In genomic region chr14:32697704-32698103, GRCh38 we compare ENCODE assay signal across 16 cellular contexts.
DNase-seq lines count a peak whose midpoint lies in the region; ATAC-seq, FAIRE-seq and TF ChIP-seq lines count a peak whose summit lies in the region.
"Had no signal": no experiment of that assay in that cellular context is flagged by ENCODE, and none has a peak within 500 bp of the region (broad histone marks: within the 10 kb centered on the region; RNA-seq: fewer than 3 reads in every experiment).

No MANE protein-coding gene starts in this region.

- no peaks in the 10 kb centered on the region for H3K36me3 Mint-ChIP-seq in mesothelial cell of epicardium

- no peaks in the 10 kb centered on the region for H3K79me2 ChIP-seq in HepG2 (ENCODE audit: insufficient read depth, low read length)

- no peak for DNase-seq in HepG2 (ENCODE audit: low spot score)
- DNase-seq in right lobe of liver = no peak
- DNase-seq in astrocyte of the cerebellum (ENCODE audit: low read depth) = peak; percentile 63
- peak; percentile 64 to 81 for DNase-seq in foreskin fibroblast
- DNase-seq in mesothelial cell of epicardium (ENCODE audit: low spot score in 2 of 2, unreplicated experiment in 2 of 2) = no peak
- DNase-seq in activated T-cell treated with anti-CD3 and anti-CD28 coated beads, Interleukin-2, amount 50 U/mL, for 1 hour = no peak
- no peak for DNase-seq in NCI-H2081 treated with DMSO at 0.1 percent for 48 hours (lab: John Stamatoyannopoulos, UW)
- DNase-seq: activated effector memory CD4-positive, alpha-beta T cell treated with anti-CD3 and anti-CD28 coated beads, Interleukin-2, amount 50 U/mL, for 16 hours; body of pancreas; Calu3; effector memory CD8-positive, alpha-beta T cell; kidney; NCI-H446 treated with DMSO at 0.1 percent for 48 hours; stimulated activated CD4-positive, alpha-beta T cell treated with anti-CD3 and anti-CD28 coated beads, Interleukin-4, amount 100 ng/mL, for 1 hour; upper lobe of right lung had no signal

- no peaks in the 10 kb centered on the region for H3K36me3 ChIP-seq in HepG2 (replicated peaks in 1 of 2; ENCODE audit: control insufficient read depth in 1 of 2, insufficient read depth in 2 of 2, low read length in 2 of 2)
- no peaks in the 10 kb centered on the region for H3K36me3 ChIP-seq in right lobe of liver
- H3K36me3 ChIP-seq: upper lobe of right lung had no signal

- H3K9me3 Mint-ChIP-seq in mesothelial cell of epicardium = no peaks in the 10 kb centered on the region
- H3K9me3 Mint-ChIP-seq: effector memory CD8-positive, alpha-beta T cell had no signal

- BruUV-seq in HepG2 (replicated peaks; lab: Mats Ljungman, UMichigan) = no TSS peak

- H4K20me1 ChIP-seq in HepG2 (ENCODE audit: insufficient read depth, low read length) = no peaks in the 10 kb centered on the region

- H3K27ac ChIP-seq in HepG2 (ENCODE audit: extremely low read length, insufficient read depth, low read length) = no peak overlapping the region
- no peak overlapping the region for H3K27ac ChIP-seq in right lobe of liver
- H3K27ac ChIP-seq: body of pancreas, upper lobe of right lung had no signal

- H3K27me3 ChIP-seq in HepG2 (ENCODE audit: control insufficient read depth in 1 of 2, insufficient read depth in 2 of 2, low read length in 2 of 2) (no peaks in the 10 kb centered on the region), right lobe of liver (no peaks in the 10 kb centered on the region)
- H3K27me3 ChIP-seq: body of pancreas, upper lobe of right lung had no signal

- H3K27ac Mint-ChIP-seq in mesothelial cell of epicardium = no peak overlapping the region
- H3K27ac Mint-ChIP-seq: effector memory CD8-positive, alpha-beta T cell had no signal

- TF ChIP-seq POLR2A in HepG2 (IDR thresholded peaks at IDR 0.05; ENCODE audit: insufficient read depth in 1 of 2, low read depth in 2 of 2, low read length in 2 of 2) (no peak), right lobe of liver (IDR thresholded peaks at IDR 0.05) (no peak)

- no peak for TF ChIP-seq RAD21 in HepG2 (CRISPR knock-in tag; IDR thresholded peaks at IDR 0.05)

- CTCF ChIA-PET in HepG2 (lab: Yijun Ruan, JAX; ENCODE audit: low intra/inter-chr PET ratio, low total read pairs) = no interaction called here

- WGBS in HepG2 (ENCODE audit: low lambda C conversion rate) = 2% methylated on average over 1 of the region's 1 CpG
- WGBS in right lobe of liver (ENCODE audit: insufficient coverage, low coverage, low lambda C conversion rate, missing lambda C conversion rate) = 64% methylated on average over 1 of the region's 1 CpG

- peaks cover 2% of the 10 kb centered on the region for H3K4me1 Mint-ChIP-seq in mesothelial cell of epicardium

- ATAC-seq in HepG2 = no peak
- no peak for ATAC-seq in right lobe of liver
- ATAC-seq in HG03342 (IDR thresholded peaks at IDR 0.05; ENCODE audit: unreplicated experiment) = no peak
- ATAC-seq: body of pancreas; effector memory CD8-positive, alpha-beta T cell; upper lobe of right lung had no signal

- no peak for FAIRE-seq in HepG2 (lab: Jason Lieb, UNC)
- FAIRE-seq: kidney had no signal

- no peak overlapping the region for H3K9ac ChIP-seq in HepG2 (ENCODE audit: insufficient read depth, low read depth, low read length)

- no peak overlapping the region for H2AFZ ChIP-seq in HepG2 (ENCODE audit: low read length)

- TF ChIP-seq EP300 in HepG2 (IDR thresholded peaks at IDR 0.05; ENCODE audit: low read depth in 2 of 2, low read length in 2 of 2) (no peak), HepG2 (CRISPR knock-in tag; IDR thresholded peaks at IDR 0.05; ENCODE audit: borderline replicate concordance) (no peak)

- no peak overlapping the region for H3K4me3 ChIP-seq in HepG2 (replicated peaks in 1 of 3; ENCODE audit: insufficient read depth in 1 of 3, low read depth in 2 of 3, low read length in 3 of 3)
- no peak overlapping the region for H3K4me3 ChIP-seq in right lobe of liver
- no peak overlapping the region for H3K4me3 ChIP-seq in astrocyte of the cerebellum (ENCODE audit: low read depth, low read length)
- H3K4me3 ChIP-seq in foreskin fibroblast (ENCODE audit: low read depth in 1 of 2, low read length in 2 of 2) = no peak overlapping the region
- H3K4me3 ChIP-seq: body of pancreas, upper lobe of right lung had no signal

- H3K4me3 Mint-ChIP-seq in mesothelial cell of epicardium = no peak overlapping the region
- H3K4me3 Mint-ChIP-seq: effector memory CD8-positive, alpha-beta T cell had no signal

- H3K9me3 ChIP-seq in HepG2 (ENCODE audit: low read length) (no peaks in the 10 kb centered on the region), right lobe of liver (no peaks in the 10 kb centered on the region)
- H3K9me3 ChIP-seq: body of pancreas, upper lobe of right lung had no signal

- TF ChIP-seq CTCF in HepG2 (CRISPR knock-in tag; IDR thresholded peaks at IDR 0.05) (no peak), right lobe of liver (IDR thresholded peaks at IDR 0.05) (no peak), astrocyte of the cerebellum (IDR thresholded peaks at IDR 0.05; ENCODE audit: low read depth, low read length, missing control alignments) (no peak), foreskin fibroblast (IDR thresholded peaks at IDR 0.05; ENCODE audit: low read depth, low read length) (no peak), mesothelial cell of epicardium (IDR thresholded peaks at IDR 0.05; ENCODE audit: unreplicated experiment) (no peak)

- POLR2A ChIA-PET in HepG2 (lab: Yijun Ruan, JAX) = no interaction called here

- no peaks in the 10 kb centered on the region for H3K27me3 Mint-ChIP-seq in mesothelial cell of epicardium (ENCODE audit: low read depth)
- H3K27me3 Mint-ChIP-seq: effector memory CD8-positive, alpha-beta T cell had no signal

- in situ Hi-C loops in HepG2 (cut with HindIII; ENCODE audit: extremely low pct_ligation_motif_present, low pct_unique_long_range_greater_than_20kb) (no loop called here), astrocyte of the cerebellum (cut with HindIII; ENCODE audit: low sequenced_read_pairs) (no loop called here)

- intact Hi-C loops in HepG2 (cut with micrococcal nuclease; ENCODE audit: unreplicated experiment) = no loop called here
- intact Hi-C loops in right lobe of liver (cut with DNase I) = no loop called here

- H3K4me2 ChIP-seq in HepG2 (ENCODE audit: low read depth, low read length) = no peak overlapping the region

- H3K4me1 ChIP-seq in HepG2 (ENCODE audit: insufficient read depth, low read length) (no peaks in the 10 kb centered on the region), right lobe of liver (no peaks in the 10 kb centered on the region)

TF ChIP-seq in HepG2, 621 proteins besides CTCF, POLR2A, EP300 and RAD21:
- TF ChIP-seq CREB1 (IDR thresholded peaks at IDR 0.05) = 0 out of 2 replicates have a peak, but pooled peaks have one; percentile 23
- TF ChIP-seq CREB1 (CRISPR knock-in tag; IDR thresholded peaks at IDR 0.05) = no peak
- no peak for TF ChIP-seq ZNF746 (CRISPR knock-in tag; IDR thresholded peaks at IDR 0.05)

Comparison
In these comparisons a context has a peak if more than half of its experiments do, and no peak if none do; other contexts are left out.
1. DNase-seq: peak in astrocyte of the cerebellum (single experiment) and foreskin fibroblast (2 of 2); none in HepG2 (single experiment), right lobe of liver (0 of 3), mesothelial cell of epicardium (0 of 2), activated T-cell treated with anti-CD3 and anti-CD28 coated beads, Interleukin-2, amount 50 U/mL, for 1 hour (single experiment) and NCI-H2081 treated with DMSO at 0.1 percent for 48 hours (single experiment).